Comparison of ENCODE assay signal across 22 cellular contexts in the genomic region with DNA sequence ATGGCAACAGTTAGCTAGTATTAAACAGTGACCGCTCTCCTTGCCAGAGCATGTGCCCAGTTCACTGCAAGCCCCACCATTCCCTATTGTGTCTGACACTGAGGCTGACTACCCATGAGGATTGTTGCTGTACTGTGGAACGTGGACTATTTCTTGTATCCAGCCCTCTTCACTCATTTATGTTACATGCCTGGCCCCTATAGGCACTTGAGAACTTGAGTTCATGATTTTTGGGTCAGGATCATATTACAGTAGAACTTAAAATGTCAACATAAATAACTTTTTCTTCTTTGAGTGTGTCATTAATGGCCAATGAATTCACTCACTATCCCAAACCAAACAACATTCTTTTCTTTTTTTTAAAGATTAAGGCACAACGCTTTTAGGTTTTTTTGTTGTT. TPM values are rescaled to one million over a fixed set of nuclear protein-coding genes. Genes with fewer than 3 reads are reported as not detected.
DNase-seq lines count a peak whose midpoint lies in the region; ATAC-seq and TF ChIP-seq lines count a peak whose summit lies in the region.
"Had no signal": no experiment of that assay in that cellular context is flagged by ENCODE, and none has a peak within 500 bp of the region (broad histone marks: within the 10 kb centered on the region; RNA-seq: fewer than 3 reads in every experiment).

No MANE protein-coding gene starts in this region.

- H3K36me3 ChIP-seq in SJCRH30, result no peaks in the 10 kb centered on the region
- H3K36me3 ChIP-seq: heart right ventricle, lower lobe of right lung, upper lobe of left lung had no signal

- H3K9me3 ChIP-seq in SJCRH30 (replicated peaks), result no peaks in the 10 kb centered on the region
- H3K9me3 ChIP-seq: heart right ventricle, lower lobe of right lung, upper lobe of left lung had no signal

- in situ Hi-C loops in ACHN (cut with HindIII; ENCODE audit: low pct_ligation_motif_present, low pct_unique_long_range_greater_than_20kb, low sequenced_read_pairs), result no loop called here

- H3K27me3 ChIP-seq in SJCRH30, result no peaks in the 10 kb centered on the region
- H3K27me3 ChIP-seq: heart right ventricle, upper lobe of left lung had no signal

- no peak for TF ChIP-seq CTCF in AG04449 (IDR thresholded peaks at IDR 0.05; ENCODE audit: insufficient read depth, low read length, missing control alignments)
- TF ChIP-seq CTCF in fibroblast of the aortic adventitia (IDR thresholded peaks at IDR 0.05; ENCODE audit: insufficient read depth, low read length), result no peak

- H3K4me1 ChIP-seq in SJCRH30, result no peaks in the 10 kb centered on the region
- H3K4me1 ChIP-seq: heart right ventricle, lower lobe of right lung, upper lobe of left lung had no signal

- H3K27ac Mint-ChIP-seq in stimulated activated memory B cell treated with anti-CD40 and anti-IgM and Interleukin-4, amounts not matched to agents 10 μg/mL and 1 μg/mL and 100 μg/mL, for 72 hours, result no peak overlapping the region
- H3K27ac Mint-ChIP-seq: activated CD4-positive, alpha-beta memory T cell treated with anti-CD3 and anti-CD28 coated beads for 36 hours; activated naive CD4-positive, alpha-beta T cell treated with anti-CD3 and anti-CD28 coated beads, Interleukin-2, amount 10 ng/mL, durations not matched to agents 7 days and 5 days; CD8-positive, alpha-beta memory T cell; dendritic cell treated with granulocyte-macrophage colony-stimulating factor and Interleukin-4, amounts not matched to agents 40 ng/mL and 50 ng/mL, for 4 days had no signal

- no peak overlapping the region for H3K27ac ChIP-seq in SJCRH30
- H3K27ac ChIP-seq: heart right ventricle, lower lobe of right lung, upper lobe of left lung, VCaP had no signal

- H3K4me3 Mint-ChIP-seq in stimulated activated memory B cell treated with anti-CD40 and anti-IgM and Interleukin-4, amounts not matched to agents 10 μg/mL and 1 μg/mL and 100 μg/mL, for 72 hours, result no peak overlapping the region
- H3K4me3 Mint-ChIP-seq: activated CD4-positive, alpha-beta memory T cell treated with anti-CD3 and anti-CD28 coated beads for 36 hours; activated naive CD4-positive, alpha-beta T cell treated with anti-CD3 and anti-CD28 coated beads, Interleukin-2, amount 10 ng/mL, durations not matched to agents 7 days and 5 days; CD8-positive, alpha-beta memory T cell; dendritic cell treated with granulocyte-macrophage colony-stimulating factor and Interleukin-4, amounts not matched to agents 40 ng/mL and 50 ng/mL, for 4 days; stimulated activated naive CD8-positive, alpha-beta T cell treated with anti-CD3 and anti-CD28 coated beads, Interleukin-15, amount 100 ng/mL, for 72 hours had no signal

- CTCF ChIA-PET in AG04449 (lab: Yijun Ruan, JAX), result interaction anchor here (1.0 to 2.4 kb wide), 3 partner anchors 18 to 108 kb away, joined by 3 to 10 read pairs (median 3); no protein-coding TSS in a partner anchor

- no peaks in the 10 kb centered on the region for H3K9me3 Mint-ChIP-seq in stimulated activated memory B cell treated with anti-CD40 and anti-IgM and Interleukin-4, amounts not matched to agents 10 μg/mL and 1 μg/mL and 100 μg/mL, for 72 hours
- H3K9me3 Mint-ChIP-seq: activated CD4-positive, alpha-beta memory T cell treated with anti-CD3 and anti-CD28 coated beads for 36 hours; activated naive CD4-positive, alpha-beta T cell treated with anti-CD3 and anti-CD28 coated beads, Interleukin-2, amount 10 ng/mL, durations not matched to agents 7 days and 5 days; CD8-positive, alpha-beta memory T cell; dendritic cell treated with granulocyte-macrophage colony-stimulating factor and Interleukin-4, amounts not matched to agents 40 ng/mL and 50 ng/mL, for 4 days; stimulated activated naive CD8-positive, alpha-beta T cell treated with anti-CD3 and anti-CD28 coated beads, Interleukin-15, amount 100 ng/mL, for 72 hours had no signal

- H3K27me3 Mint-ChIP-seq in stimulated activated memory B cell treated with anti-CD40 and anti-IgM and Interleukin-4, amounts not matched to agents 10 μg/mL and 1 μg/mL and 100 μg/mL, for 72 hours, result peaks cover 14% of the 10 kb centered on the region
- H3K27me3 Mint-ChIP-seq: dendritic cell treated with granulocyte-macrophage colony-stimulating factor and Interleukin-4, amounts not matched to agents 40 ng/mL and 50 ng/mL, for 4 days; stimulated activated naive CD8-positive, alpha-beta T cell treated with anti-CD3 and anti-CD28 coated beads, Interleukin-15, amount 100 ng/mL, for 72 hours had no signal

- no peak for ATAC-seq in stimulated activated memory B cell treated with anti-CD40 and anti-IgM and Interleukin-4, amounts not matched to agents 10 μg/mL and 1 μg/mL and 100 μg/mL, for 72 hours
- ATAC-seq: heart right ventricle; lower lobe of right lung; stimulated activated naive CD8-positive, alpha-beta T cell treated with anti-CD3 and anti-CD28 coated beads, Interleukin-15, amount 100 ng/mL, for 72 hours had no signal

- H3K4me1 Mint-ChIP-seq in stimulated activated memory B cell treated with anti-CD40 and anti-IgM and Interleukin-4, amounts not matched to agents 10 μg/mL and 1 μg/mL and 100 μg/mL, for 72 hours, result no peaks in the 10 kb centered on the region
- H3K4me1 Mint-ChIP-seq: activated naive CD4-positive, alpha-beta T cell treated with anti-CD3 and anti-CD28 coated beads, Interleukin-2, amount 10 ng/mL, durations not matched to agents 7 days and 5 days; CD8-positive, alpha-beta memory T cell; stimulated activated naive CD8-positive, alpha-beta T cell treated with anti-CD3 and anti-CD28 coated beads, Interleukin-15, amount 100 ng/mL, for 72 hours had no signal

- H3K36me3 Mint-ChIP-seq in stimulated activated memory B cell treated with anti-CD40 and anti-IgM and Interleukin-4, amounts not matched to agents 10 μg/mL and 1 μg/mL and 100 μg/mL, for 72 hours, result no peaks in the 10 kb centered on the region
- H3K36me3 Mint-ChIP-seq: activated CD4-positive, alpha-beta memory T cell treated with anti-CD3 and anti-CD28 coated beads for 36 hours; activated naive CD4-positive, alpha-beta T cell treated with anti-CD3 and anti-CD28 coated beads, Interleukin-2, amount 10 ng/mL, durations not matched to agents 7 days and 5 days; CD8-positive, alpha-beta memory T cell had no signal

- POLR2A ChIA-PET in AG04449 (lab: Yijun Ruan, JAX), result no interaction called here

- peak; percentile 7 for DNase-seq in AG04449 (ENCODE audit: low read depth, low spot score)
- peak; percentile 29 for DNase-seq in HCEC 1CT
- peak; percentile 16 for DNase-seq in RPMI7951 (ENCODE audit: low read depth)
- peak; percentile 37 for DNase-seq in fibroblast of the aortic adventitia (ENCODE audit: low read depth)
- DNase-seq in SJCRH30, result no peak
- no peak for DNase-seq in ACHN
- no peak for DNase-seq in DMS153 (lab: John Stamatoyannopoulos, UW)
- DNase-seq: activated CD4-positive, alpha-beta memory T cell treated with anti-CD3 and anti-CD28 coated beads for 36 hours; activated naive CD4-positive, alpha-beta T cell treated with anti-CD3 and anti-CD28 coated beads, Interleukin-2, amount 10 ng/mL, durations not matched to agents 7 days and 5 days; activated T-cell treated with anti-CD3 and anti-CD28 coated beads, Interleukin-2, amount 50 U/mL, for 1 hour; CD8-positive, alpha-beta memory T cell; DMS79 treated with DMSO at 0.1 percent for 48 hours; heart right ventricle; lower lobe of right lung; NCI-H146; NCI-H226; stimulated activated CD4-positive, alpha-beta T cell treated with anti-CD3 and anti-CD28 coated beads, Interleukin-2, amount 100 ng/mL, for 24 hours; stimulated activated naive CD8-positive, alpha-beta T cell treated with anti-CD3 and anti-CD28 coated beads, Interleukin-15, amount 100 ng/mL, for 72 hours; upper lobe of left lung had no signal

- no peak overlapping the region for H3K4me3 ChIP-seq in AG04449 (ENCODE audit: low read depth, low read length)
- no peak overlapping the region for H3K4me3 ChIP-seq in fibroblast of the aortic adventitia (ENCODE audit: low read depth, low read length)
- no peak overlapping the region for H3K4me3 ChIP-seq in SJCRH30
- H3K4me3 ChIP-seq: heart right ventricle, lower lobe of right lung, upper lobe of left lung had no signal

RNA-seq across cellular contexts. Expression of a gene that starts 55.7 kb away (rescaled TPM):
- total RNA-seq in RPMI7951 (2014; rRNA removed; shearing (Covaris generic)), result 38.4 and 43.7 TPM in 2 replicates
- 31.6 and 49.8 TPM in 2 replicates for total RNA-seq in fibroblast of the aortic adventitia (ENCODE audit: low replicate concordance)
- total RNA-seq in SJCRH30 (2014; rRNA removed; shearing (Covaris generic)), result 13.4 and 15.3 TPM in 2 replicates

RNA-seq across cellular contexts. Expression of a gene that starts 56.2 kb away (rescaled TPM):
- total RNA-seq in RPMI7951 (2014; rRNA removed; shearing (Covaris generic)), result 5.3 and 5.7 TPM in 2 replicates
- total RNA-seq in fibroblast of the aortic adventitia (ENCODE audit: low replicate concordance), result 21.6 and 30.2 TPM in 2 replicates
- total RNA-seq in SJCRH30 (2014; rRNA removed; shearing (Covaris generic)), result 5.6 and 7.8 TPM in 2 replicates

Comparison
In these comparisons a context has a peak if more than half of its experiments do, and no peak if none do; other contexts are left out.
1. DNase-seq: peak in AG04449 (single experiment), HCEC 1CT (single experiment), RPMI7951 (single experiment) and fibroblast of the aortic adventitia (single experiment); none in SJCRH30 (0 of 2), ACHN (single experiment) and DMS153 (single experiment).